8 cellular contexts compared by ENCODE assay signal in genomic region chr6:39347906-39348585, GRCh38. TPM values are rescaled to one million over a fixed set of nuclear protein-coding genes. Genes with fewer than 3 reads are reported as not detected.
DNase-seq lines count a peak whose midpoint lies in the region; ATAC-seq and TF ChIP-seq lines count a peak whose summit lies in the region.

No MANE protein-coding gene starts in this region.

- peak; percentile 52 to 62 for DNase-seq in AML-193 (lab: John Stamatoyannopoulos, UW)
- peak; percentile 45 for DNase-seq in NCI-H1105 (lab: John Stamatoyannopoulos, UW)
- peak; percentile 39 for DNase-seq in T1000 (lab: John Stamatoyannopoulos, UW)
- peak; percentile 84 for DNase-seq in astrocyte of the hippocampus (ENCODE audit: low read depth, low spot score)
- DNase-seq in iPS DF 6.9 (ENCODE audit: low read depth, low spot score) = peak; percentile 76
- DNase-seq in spleen = peak; percentile 88
- no peak for DNase-seq in GOT3 (lab: John Stamatoyannopoulos, UW)

- TF ChIP-seq CTCF in spleen (IDR thresholded peaks at IDR 0.05 in 8 of 11, conservative IDR thresholded peaks at IDR 0.05 in 3 of 11) = peak; percentile 54 to 94 (median 86)

- intact Hi-C loops in spleen (cut with DNase I; ENCODE audit: low total_unique reads) = no loop called here

- no CpG with 5 or more reads among the region's 9 CpGs for WGBS in iPS DF 6.9 (ENCODE audit: insufficient coverage, insufficient read length)
- WGBS in spleen, 5 donors = 32 to 35% (median 34%) methylated on average over 9 of the region's 9 CpGs

- H3K27me3 ChIP-seq in iPS DF 6.9 (ENCODE audit: control insufficient read depth, insufficient read depth, low read length) = no peaks in the 10 kb centered on the region
- no peaks in the 10 kb centered on the region for H3K27me3 ChIP-seq in spleen (replicated peaks in 1 of 7)

- H3K36me3 ChIP-seq in iPS DF 6.9 (ENCODE audit: control insufficient read depth, insufficient read depth, low read length) = no peaks in the 10 kb centered on the region
- no peaks in the 10 kb centered on the region for H3K36me3 ChIP-seq in spleen

- no peaks in the 10 kb centered on the region for H3K9me3 ChIP-seq in iPS DF 6.9 (ENCODE audit: control insufficient read depth, insufficient read depth, low read length)
- H3K9me3 ChIP-seq in spleen = no peaks in the 10 kb centered on the region

- peak; percentile 70 for ATAC-seq in GM19351 (IDR thresholded peaks at IDR 0.05; ENCODE audit: unreplicated experiment)

- H3K4me3 ChIP-seq in iPS DF 6.9 (ENCODE audit: low read length) (no peak overlapping the region), spleen (no peak overlapping the region)

- H3K27ac ChIP-seq in iPS DF 6.9 (ENCODE audit: low read length) (no peak overlapping the region), spleen (no peak overlapping the region)

- H3K4me1 ChIP-seq in iPS DF 6.9 (ENCODE audit: control insufficient read depth, insufficient read depth, low read length) = peaks cover 6% of the 10 kb centered on the region
- peaks cover 0 to 8% (median 6%) of the 10 kb centered on the region in 6 donors for H3K4me1 ChIP-seq in spleen

- TF ChIP-seq POLR2A in spleen (IDR thresholded peaks at IDR 0.05) = no peak

RNA-seq across cellular contexts. Expression of gene KCNK16, which starts 25.5 kb away (rescaled TPM):
- not detected for total RNA-seq in spleen
- polyA plus RNA-seq in spleen = not detected

RNA-seq across cellular contexts. Expression of gene KCNK17, which starts 33.8 kb away (rescaled TPM):
- under 1 TPM in 5 of 7 donors, not detected in 2; 0.42 to 0.98 (median 0.54) TPM for total RNA-seq in spleen
- under 1 TPM; 0.16 to 0.43 (median 0.36) TPM for polyA plus RNA-seq in spleen
